ENCODE assay signal across 11 cellular contexts in the genomic region with DNA sequence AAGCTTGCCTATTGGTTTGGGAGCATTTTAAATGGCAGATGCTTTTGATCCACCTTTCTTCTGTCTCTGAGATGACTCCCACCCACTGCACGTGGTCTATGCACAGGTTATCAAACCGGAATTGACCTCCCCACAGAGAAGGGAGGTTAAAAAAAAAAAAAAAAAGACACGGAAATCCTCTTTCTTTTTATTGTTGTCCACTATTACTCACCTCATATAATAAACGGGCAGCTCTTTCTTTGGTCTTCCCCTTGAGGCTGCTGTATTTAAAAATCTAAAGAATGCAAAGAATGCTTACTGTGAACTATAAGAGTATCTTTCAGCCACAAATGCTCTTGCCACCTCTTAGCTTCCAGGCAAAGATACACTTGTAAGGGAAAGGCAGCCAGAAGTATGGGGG.
DNase-seq lines count a peak whose midpoint lies in the region; ATAC-seq and TF ChIP-seq lines count a peak whose summit lies in the region.
"Had no signal": no experiment of that assay in that cellular context is flagged by ENCODE, and none has a peak within 500 bp of the region (broad histone marks: within the 10 kb centered on the region; RNA-seq: fewer than 3 reads in every experiment).

No MANE protein-coding gene starts in this region.

- peak overlapping the region; percentile 35 for H2BK120ac ChIP-seq in trophoblast cell (ENCODE audit: insufficient read depth, low read length, poor library complexity)

- no peak overlapping the region for H3K4me2 ChIP-seq in trophoblast cell (ENCODE audit: low read length)

- no peak overlapping the region for H4K8ac ChIP-seq in trophoblast cell (ENCODE audit: low read depth, low read length)

- no peak overlapping the region for H3K9ac ChIP-seq in trophoblast cell (ENCODE audit: low read length)

- H3K27me3 ChIP-seq in RWPE2 (ENCODE audit: insufficient read depth, poor library complexity, severe bottlenecking) = no peaks in the 10 kb centered on the region
- no peaks in the 10 kb centered on the region for H3K27me3 ChIP-seq in trophoblast cell (ENCODE audit: insufficient read depth, low read length)
- H3K27me3 ChIP-seq in esophagus muscularis mucosa = no peaks in the 10 kb centered on the region

- intact Hi-C loops in esophagus muscularis mucosa (cut with DNase I) = no loop called here

- H3K36me3 ChIP-seq in RWPE2 (ENCODE audit: low read depth) = no peaks in the 10 kb centered on the region
- no peaks in the 10 kb centered on the region for H3K36me3 ChIP-seq in trophoblast cell (ENCODE audit: control insufficient read depth in 1 of 2, insufficient read depth in 2 of 2, low read length in 2 of 2)
- H3K36me3 ChIP-seq in esophagus muscularis mucosa = no peaks in the 10 kb centered on the region

- no CpG with 5 or more reads among the region's 4 CpGs for WGBS in trophoblast cell (ENCODE audit: extremely low coverage, insufficient coverage, insufficient read length)
- WGBS in esophagus muscularis mucosa = 28% methylated on average over 4 of the region's 4 CpGs

- TF ChIP-seq POLR2A in esophagus muscularis mucosa (IDR thresholded peaks at IDR 0.05; ENCODE audit: low read depth) = no peak

- no peak overlapping the region for H2BK12ac ChIP-seq in trophoblast cell (ENCODE audit: low read length)

- H3K4me3 ChIP-seq in RWPE2 (ENCODE audit: severe bottlenecking) = no peak overlapping the region
- H3K4me3 ChIP-seq in fibroblast of the aortic adventitia (ENCODE audit: low read depth, low read length) = no peak overlapping the region
- no peak overlapping the region for H3K4me3 ChIP-seq in trophoblast cell (ENCODE audit: low read depth, low read length)
- no peak overlapping the region for H3K4me3 ChIP-seq in esophagus muscularis mucosa

- no peak overlapping the region for H4K12ac ChIP-seq in trophoblast cell (ENCODE audit: low read depth, low read length)

- no peak for TF ChIP-seq CTCF in RWPE2 (IDR thresholded peaks at IDR 0.05; ENCODE audit: poor library complexity, severe bottlenecking)
- no peak for TF ChIP-seq CTCF in fibroblast of the aortic adventitia (IDR thresholded peaks at IDR 0.05; ENCODE audit: insufficient read depth, low read length)
- TF ChIP-seq CTCF in esophagus muscularis mucosa (IDR thresholded peaks at IDR 0.05) = no peak

- H3K4ac ChIP-seq in trophoblast cell (ENCODE audit: low read depth, low read length) = no peak overlapping the region

- peak overlapping the region; percentile 59 for H2BK5ac ChIP-seq in trophoblast cell (ENCODE audit: low read depth, low read length, poor library complexity)

- peaks cover 9% of the 10 kb centered on the region for H3K79me1 ChIP-seq in trophoblast cell (ENCODE audit: low read length)

- no peak overlapping the region for H2AK5ac ChIP-seq in trophoblast cell (ENCODE audit: low read length)

- H3K18ac ChIP-seq in trophoblast cell (ENCODE audit: low read length) = no peak overlapping the region

- peak overlapping the region; percentile 30 for H3K27ac ChIP-seq in RWPE2 (ENCODE audit: poor library complexity, severe bottlenecking)
- peak overlapping the region; percentile 61 for H3K27ac ChIP-seq in trophoblast cell (ENCODE audit: low read depth, low read length)
- no peak overlapping the region for H3K27ac ChIP-seq in esophagus muscularis mucosa (replicated peaks in 1 of 4)

- H3K23ac ChIP-seq in trophoblast cell (ENCODE audit: low read length) = no peak overlapping the region

- peak; percentile 89 for ATAC-seq in RWPE2 (ENCODE audit: low read depth)
- ATAC-seq: activated CD8-positive, alpha-beta T cell treated with anti-CD3 and anti-CD28 coated beads for 36 hours had no signal

- no peak overlapping the region for H3K14ac ChIP-seq in trophoblast cell (ENCODE audit: low read length)

- H2AFZ ChIP-seq in trophoblast cell (ENCODE audit: insufficient read depth, low read length, poor library complexity) = no peak overlapping the region

- H4K91ac ChIP-seq in trophoblast cell (ENCODE audit: low read depth, low read length) = no peak overlapping the region

- H3K4me1 ChIP-seq in RWPE2 (ENCODE audit: insufficient read depth, poor library complexity, severe bottlenecking) = peaks cover 9% of the 10 kb centered on the region
- peaks cover 7 to 13% of the 10 kb centered on the region in 2 experiments for H3K4me1 ChIP-seq in trophoblast cell (ENCODE audit: control insufficient read depth in 1 of 2, insufficient read depth in 2 of 2, low read length in 2 of 2)
- peaks cover 0 to 8% (median 2%) of the 10 kb centered on the region in 4 donors for H3K4me1 ChIP-seq in esophagus muscularis mucosa

- H3K79me2 ChIP-seq in trophoblast cell (ENCODE audit: control insufficient read depth, insufficient read depth, low read length, poor library complexity) = peaks cover 2% of the 10 kb centered on the region

- no peak for TF ChIP-seq EP300 in esophagus muscularis mucosa (IDR thresholded peaks at IDR 0.05)

- H3K9me3 ChIP-seq in RWPE2 (ENCODE audit: severe bottlenecking) (no peaks in the 10 kb centered on the region), trophoblast cell (ENCODE audit: insufficient read depth, low read depth, low read length) (peaks cover 3% of the 10 kb centered on the region), esophagus muscularis mucosa (no peaks in the 10 kb centered on the region)

- DNase-seq in GM04503 (ENCODE audit: low read depth) = peak; percentile 33
- no peak for DNase-seq in RWPE2 (ENCODE audit: low spot score)
- DNase-seq in fibroblast of the aortic adventitia (ENCODE audit: low read depth) = peak; percentile 66
- DNase-seq in trophoblast cell = peak in 1 of 2 donors; percentile 18
- no peak for DNase-seq in activated effector memory CD4-positive, alpha-beta T cell treated with anti-CD3 and anti-CD28 coated beads, Interleukin-2, amount 50 U/mL, for 16 hours
- DNase-seq in esophagus muscularis mucosa (ENCODE audit: extremely low spot score) = no peak
- no peak for DNase-seq in stimulated activated CD4-positive, alpha-beta T cell treated with anti-CD3 and anti-CD28 coated beads, Interleukin-4, amount 100 ng/mL, for 4 hours
- DNase-seq in activated naive CD4-positive, alpha-beta T cell treated with Interleukin-2 at 50 U/mL for 16 hours = no peak
- DNase-seq: activated CD8-positive, alpha-beta T cell treated with anti-CD3 and anti-CD28 coated beads for 36 hours; NCI-H2171; stimulated activated naive CD4-positive, alpha-beta T cell treated with Interleukin-2 at 50 U/mL for 16 hours had no signal

Comparison
In these comparisons a context has a peak if more than half of its experiments do, and no peak if none do; other contexts are left out.
1. DNase-seq: peak in GM04503 (single experiment) and fibroblast of the aortic adventitia (single experiment); none in RWPE2 (single experiment), activated effector memory CD4-positive, alpha-beta T cell treated with anti-CD3 and anti-CD28 coated beads, Interleukin-2, amount 50 U/mL, for 16 hours (single experiment), esophagus muscularis mucosa (single experiment), stimulated activated CD4-positive, alpha-beta T cell treated with anti-CD3 and anti-CD28 coated beads, Interleukin-4, amount 100 ng/mL, for 4 hours (0 of 2) and activated naive CD4-positive, alpha-beta T cell treated with Interleukin-2 at 50 U/mL for 16 hours (single experiment).
2. H3K27ac ChIP-seq: peak in RWPE2 (single experiment) and trophoblast cell (single experiment); none in esophagus muscularis mucosa (0 of 4).